ENCODE assay signal across 8 cellular contexts in genomic region chrX:51395807-51396728, GRCh38.
DNase-seq lines count a peak whose midpoint lies in the region; ATAC-seq and TF ChIP-seq lines count a peak whose summit lies in the region.

No MANE protein-coding gene starts in this region.

- no peaks in the 10 kb centered on the region for H3F3A ChIP-seq in neural cell (ENCODE audit: insufficient read depth, low read length, poor library complexity, severe bottlenecking)

- no peak overlapping the region for H3K9ac ChIP-seq in neural cell (ENCODE audit: low read length)
- peak overlapping the region; percentile 48 to 63 for H3K9ac ChIP-seq in stomach smooth muscle (ENCODE audit: low read length in 2 of 2)

- no peak overlapping the region for H3K27ac ChIP-seq in neural cell (ENCODE audit: low read length)
- H3K27ac ChIP-seq in stomach smooth muscle (ENCODE audit: low read length): no peak overlapping the region

- DNase-seq in activated CD4-positive, alpha-beta T cell treated with anti-CD3 and anti-CD28 coated beads, Interleukin-2, amount 50 U/mL, for 48 hours: peak; percentile 51 to 61
- DNase-seq in effector CD8-positive, alpha-beta T cell (lab: John Stamatoyannopoulos, UW): peak; percentile 31
- no peak for DNase-seq in kidney glomerular epithelial cell (lab: John Stamatoyannopoulos, UW)

- no peaks in the 10 kb centered on the region for H3K9me2 ChIP-seq in neural cell (ENCODE audit: insufficient read depth, low read length)

- no peaks in the 10 kb centered on the region for H3K27me3 ChIP-seq in neural cell (ENCODE audit: insufficient read depth, low read depth, low read length)
- no peaks in the 10 kb centered on the region for H3K27me3 ChIP-seq in stomach smooth muscle (ENCODE audit: control insufficient read depth in 1 of 2, insufficient read depth in 2 of 2, low read length in 2 of 2)

- H3K4me1 ChIP-seq in stomach smooth muscle (ENCODE audit: control insufficient read depth, insufficient read depth, low read length): no peaks in the 10 kb centered on the region

- H4K20me1 ChIP-seq in neural cell (ENCODE audit: insufficient read depth): no peaks in the 10 kb centered on the region

- no peak for TF ChIP-seq RAD21 in neural cell (conservative IDR thresholded peaks at IDR 0.05)

- H3K9me3 ChIP-seq in neural cell (ENCODE audit: low read length) (no peaks in the 10 kb centered on the region), stomach smooth muscle (ENCODE audit: control insufficient read depth in 2 of 2, low read length in 2 of 2) (no peaks in the 10 kb centered on the region)

- no peak for TF ChIP-seq EP300 in neural cell (conservative IDR thresholded peaks at IDR 0.05; ENCODE audit: poor library complexity, severe bottlenecking)

- H3K36me3 ChIP-seq in neural cell (ENCODE audit: insufficient read depth, low read length): no peaks in the 10 kb centered on the region
- no peaks in the 10 kb centered on the region for H3K36me3 ChIP-seq in stomach smooth muscle (ENCODE audit: control insufficient read depth in 2 of 2, insufficient read depth in 2 of 2, low read length in 2 of 2)

- peak; percentile 66 for ATAC-seq in HG03354 (IDR thresholded peaks at IDR 0.05; ENCODE audit: poor library complexity, severe bottlenecking, unreplicated experiment)
- no peak for ATAC-seq in HG02973 (IDR thresholded peaks at IDR 0.05; ENCODE audit: unreplicated experiment)
- no peak for ATAC-seq in HG03520 (IDR thresholded peaks at IDR 0.05; ENCODE audit: unreplicated experiment)

- TF ChIP-seq CTCF in neural cell (IDR thresholded peaks at IDR 0.05; ENCODE audit: poor library complexity, severe bottlenecking): no peak

- H3K4me3 ChIP-seq in neural cell (ENCODE audit: low read length): peak overlapping the region; percentile 42
- H3K4me3 ChIP-seq in stomach smooth muscle (ENCODE audit: low read length in 2 of 2): peak overlapping the region; percentile 72 to 78

- no peaks in the 10 kb centered on the region for H3K79me2 ChIP-seq in neural cell (replicated peaks; ENCODE audit: insufficient read depth, low read length)

- no peak overlapping the region for H2AFZ ChIP-seq in neural cell (ENCODE audit: low read depth, low read length)

- H3K4me2 ChIP-seq in neural cell (ENCODE audit: low read length): no peak overlapping the region

TF ChIP-seq in neural cell, 6 proteins besides CTCF, POLR2A, EP300 and RAD21:
- TF ChIP-seq REST (IDR thresholded peaks at IDR 0.05; ENCODE audit: borderline replicate concordance): no peak
- no peak for TF ChIP-seq EZH2 (IDR thresholded peaks at IDR 0.05; ENCODE audit: borderline replicate concordance, insufficient read depth, low read length, poor library complexity, severe bottlenecking)
- no peak for TF ChIP-seq TAF1 (IDR thresholded peaks at IDR 0.05; ENCODE audit: low read depth)
- no peak for TF ChIP-seq MXI1 (conservative IDR thresholded peaks at IDR 0.05; ENCODE audit: poor library complexity, severe bottlenecking)
- no peak for TF ChIP-seq SMC3 (conservative IDR thresholded peaks at IDR 0.05; ENCODE audit: poor library complexity)
- no peak for TF ChIP-seq POLR2AphosphoS5 (IDR thresholded peaks at IDR 0.05)
TF ChIP-seq in neural cell: peak in this region for 0.
